ENCODE assay signal across 1 cellular context in genomic region chr1:40421348-40421693, GRCh38.
TF ChIP-seq lines count a peak whose summit lies in the region.

No MANE protein-coding gene starts in this region.

TF ChIP-seq in HepG2, 621 proteins besides CTCF, POLR2A, EP300 and RAD21:
- TF ChIP-seq MAZ (IDR thresholded peaks at IDR 0.05; ENCODE audit: borderline replicate concordance, low read depth, low read length) = peak; percentile 13; the same call in 1 of the 2 replicates
- no peak for TF ChIP-seq MAZ (CRISPR knock-in tag; IDR thresholded peaks at IDR 0.05; ENCODE audit: low read depth)
- 0 out of 2 replicates have a peak, but pooled peaks have one; percentile 34 for TF ChIP-seq ZBTB7A (CRISPR knock-in tag; IDR thresholded peaks at IDR 0.05)
- TF ChIP-seq GZF1 (CRISPR knock-in tag; IDR thresholded peaks at IDR 0.05) = no peak
- TF ChIP-seq HOXD1 (CRISPR knock-in tag; IDR thresholded peaks at IDR 0.05) = no peak
